ENCODE assay signal across 17 cellular contexts in the genomic region with DNA sequence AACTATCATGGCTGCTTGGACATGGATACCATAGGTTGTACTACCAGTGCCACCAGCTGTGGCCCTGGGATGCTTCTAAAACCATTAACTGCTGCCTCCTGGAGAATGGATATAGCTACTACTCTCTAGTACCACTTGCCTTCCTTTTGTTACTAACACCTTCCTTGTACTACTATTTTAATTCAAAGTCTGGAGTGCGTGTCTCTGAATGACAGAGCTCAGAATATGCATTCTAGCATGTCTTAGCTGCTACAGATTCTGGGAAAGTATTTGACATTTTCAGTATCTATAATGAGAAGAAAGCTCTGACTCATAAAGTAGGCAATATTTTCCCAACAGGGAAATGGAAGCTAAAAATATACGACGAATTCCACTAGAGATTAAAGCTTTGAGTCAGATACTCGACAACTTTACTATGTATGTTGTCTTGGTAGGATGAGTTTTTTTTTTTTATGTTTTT.
DNase-seq lines count a peak whose midpoint lies in the region; ATAC-seq, FAIRE-seq and TF ChIP-seq lines count a peak whose summit lies in the region.
"Had no signal": no experiment of that assay in that cellular context is flagged by ENCODE, and none has a peak within 500 bp of the region (broad histone marks: within the 10 kb centered on the region; RNA-seq: fewer than 3 reads in every experiment).

No MANE protein-coding gene starts in this region.

- DNase-seq in A549 (ENCODE audit: low read depth in 1 of 2, low spot score in 1 of 2) (peak in 1 of 2 experiments; percentile 17), EH (ENCODE audit: low read depth) (peak; percentile 73), fibroblast of the aortic adventitia (ENCODE audit: low read depth) (peak; percentile 65), COR-L47 (lab: John Stamatoyannopoulos, UW) (no peak), HuH-7 (ENCODE audit: low spot score) (no peak)
- DNase-seq in activated T-cell treated with anti-CD3 and anti-CD28 coated beads, Interleukin-2, amount 50 U/mL, for 72 hours, result no peak
- DNase-seq in effector memory CD8-positive, alpha-beta T cell, result no peak
- DNase-seq: EL, hippocampal formation, Kasumi-1, NCI-H146, NCI-H524, Peyer's patch had no signal

- TF ChIP-seq RAD21 in A549 (conservative IDR thresholded peaks at IDR 0.05 in 1 of 2, IDR thresholded peaks at IDR 0.05 in 1 of 2), result no peak

- H3K4me1 Mint-ChIP-seq in activated T-cell treated with anti-CD3 and anti-CD28 coated beads, Interleukin-2, amount 50 U/mL, for 72 hours (ENCODE audit: low read depth), result peaks cover 29% of the 10 kb centered on the region
- H3K4me1 Mint-ChIP-seq in effector memory CD8-positive, alpha-beta T cell (ENCODE audit: low read depth in 2 of 2), result no peaks in the 10 kb centered on the region

- peak overlapping the region in 1 of 2 donors; percentile 16 for H3K4me3 Mint-ChIP-seq in activated T-cell treated with anti-CD3 and anti-CD28 coated beads, Interleukin-2, amount 50 U/mL, for 72 hours
- no peak overlapping the region for H3K4me3 Mint-ChIP-seq in effector memory CD8-positive, alpha-beta T cell

- H3K27ac Mint-ChIP-seq in activated T-cell treated with anti-CD3 and anti-CD28 coated beads, Interleukin-2, amount 50 U/mL, for 72 hours, result no peak overlapping the region
- no peak overlapping the region for H3K27ac Mint-ChIP-seq in effector memory CD8-positive, alpha-beta T cell
- H3K27ac Mint-ChIP-seq: progenitor cell of endocrine pancreas had no signal

- no peaks in the 10 kb centered on the region for H3K9me3 Mint-ChIP-seq in activated T-cell treated with anti-CD3 and anti-CD28 coated beads, Interleukin-2, amount 50 U/mL, for 72 hours
- H3K9me3 Mint-ChIP-seq in effector memory CD8-positive, alpha-beta T cell, result peaks cover 0 to 3% of the 10 kb centered on the region in 2 donors

- no peak for TF ChIP-seq POLR2A in A549 (IDR thresholded peaks at IDR 0.05; ENCODE audit: low read length)

- no peaks in the 10 kb centered on the region for H3K9me3 ChIP-seq in A549
- H3K9me3 ChIP-seq: Peyer's patch had no signal

- no peak overlapping the region for H3K27ac ChIP-seq in A549
- H3K27ac ChIP-seq: C4-2B, coronary artery, Peyer's patch had no signal

- peak; percentile 36 to 54; a peak in 2 of 6 replicates for ATAC-seq in A549
- peak; percentile 15 to 59 for ATAC-seq in activated T-cell treated with anti-CD3 and anti-CD28 coated beads, Interleukin-2, amount 50 U/mL, for 72 hours (replicated peaks in 1 of 2)
- ATAC-seq in effector memory CD8-positive, alpha-beta T cell (replicated peaks), result no peak
- ATAC-seq: esophagus mucosa had no signal

- TF ChIP-seq EP300 in A549 (IDR thresholded peaks at IDR 0.05), result no peak

- TF ChIP-seq CTCF in A549 (IDR thresholded peaks at IDR 0.05), result no peak
- no peak for TF ChIP-seq CTCF in fibroblast of the aortic adventitia (IDR thresholded peaks at IDR 0.05; ENCODE audit: insufficient read depth, low read length)

- CTCF ChIA-PET in A549 (lab: Yijun Ruan, JAX), result interaction anchor here (1.0 kb wide), 1 partner anchor 8 kb away, joined by 4 read pairs; no protein-coding TSS in a partner anchor

- H3K4me3 ChIP-seq in A549, result no peak overlapping the region
- no peak overlapping the region for H3K4me3 ChIP-seq in fibroblast of the aortic adventitia (ENCODE audit: low read depth, low read length)
- H3K4me3 ChIP-seq: coronary artery, Peyer's patch had no signal

- H3K4me1 ChIP-seq in A549, result no peaks in the 10 kb centered on the region
- H3K4me1 ChIP-seq: Peyer's patch had no signal

- no peaks in the 10 kb centered on the region for H3K36me3 Mint-ChIP-seq in activated T-cell treated with anti-CD3 and anti-CD28 coated beads, Interleukin-2, amount 50 U/mL, for 72 hours (ENCODE audit: insufficient read depth in 2 of 2)
- no peaks in the 10 kb centered on the region for H3K36me3 Mint-ChIP-seq in effector memory CD8-positive, alpha-beta T cell (ENCODE audit: insufficient read depth)

- H3K27me3 Mint-ChIP-seq in activated T-cell treated with anti-CD3 and anti-CD28 coated beads, Interleukin-2, amount 50 U/mL, for 72 hours (ENCODE audit: low read depth), result peaks cover 35% of the 10 kb centered on the region
- peaks cover 17 to 24% of the 10 kb centered on the region in 2 donors for H3K27me3 Mint-ChIP-seq in effector memory CD8-positive, alpha-beta T cell
- H3K27me3 Mint-ChIP-seq: progenitor cell of endocrine pancreas had no signal

- no peak for FAIRE-seq in A549 (lab: Jason Lieb, UNC)

- H3K4me2 ChIP-seq in A549, result no peak overlapping the region

- WGBS in A549 (ENCODE audit: missing lambda C conversion rate), result 34% methylated on average over 4 of the region's 4 CpGs

- POLR2A ChIA-PET in A549 (lab: Yijun Ruan, JAX), result no interaction called here

TF ChIP-seq in A549, 52 proteins besides CTCF, POLR2A, EP300 and RAD21:
- TF ChIP-seq NR3C1 (IDR thresholded peaks at IDR 0.05) (no peak), HDAC2 (IDR thresholded peaks at IDR 0.05) (no peak), MAZ (IDR thresholded peaks at IDR 0.05; ENCODE audit: borderline replicate concordance, low read depth, low read length) (no peak), TP53 (CRISPR knock-in tag; IDR thresholded peaks at IDR 0.05) (no peak), HOXA7 (CRISPR knock-in tag; IDR thresholded peaks at IDR 0.05) (no peak), CBX2 (IDR thresholded peaks at IDR 0.05; ENCODE audit: borderline replicate concordance, low read depth) (no peak), HEYL (CRISPR knock-in tag; IDR thresholded peaks at IDR 0.05) (no peak), JUN (IDR thresholded peaks at IDR 0.05) (no peak), MYC (IDR thresholded peaks at IDR 0.05; ENCODE audit: borderline replicate concordance, low read length) (no peak), E2F6 (IDR thresholded peaks at IDR 0.05; ENCODE audit: borderline replicate concordance, low read depth) (no peak), ZC3H11A (IDR thresholded peaks at IDR 0.05) (no peak)
- TF ChIP-seq, protein P1, sequence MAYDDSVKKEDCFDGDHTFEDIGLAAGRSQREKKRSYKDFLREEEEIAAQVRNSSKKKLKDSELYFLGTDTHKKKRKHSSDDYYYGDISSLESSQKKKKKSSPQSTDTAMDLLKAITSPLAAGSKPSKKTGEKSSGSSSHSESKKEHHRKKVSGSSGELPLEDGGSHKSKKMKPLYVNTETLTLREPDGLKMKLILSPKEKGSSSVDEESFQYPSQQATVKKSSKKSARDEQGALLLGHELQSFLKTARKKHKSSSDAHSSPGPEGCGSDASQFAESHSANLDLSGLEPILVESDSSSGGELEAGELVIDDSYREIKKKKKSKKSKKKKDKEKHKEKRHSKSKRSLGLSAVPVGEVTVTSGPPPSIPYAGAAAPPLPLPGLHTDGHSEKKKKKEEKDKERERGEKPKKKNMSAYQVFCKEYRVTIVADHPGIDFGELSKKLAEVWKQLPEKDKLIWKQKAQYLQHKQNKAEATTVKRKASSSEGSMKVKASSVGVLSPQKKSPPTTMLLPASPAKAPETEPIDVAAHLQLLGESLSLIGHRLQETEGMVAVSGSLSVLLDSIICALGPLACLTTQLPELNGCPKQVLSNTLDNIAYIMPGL (CRISPR knock-in tag; IDR thresholded peaks at IDR 0.05; ENCODE audit: borderline replicate concordance), result no peak
- TF ChIP-seq, protein P2, sequence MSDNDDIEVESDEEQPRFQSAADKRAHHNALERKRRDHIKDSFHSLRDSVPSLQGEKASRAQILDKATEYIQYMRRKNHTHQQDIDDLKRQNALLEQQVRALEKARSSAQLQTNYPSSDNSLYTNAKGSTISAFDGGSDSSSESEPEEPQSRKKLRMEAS (IDR thresholded peaks at IDR 0.05), result no peak
- TF ChIP-seq, protein P3, sequence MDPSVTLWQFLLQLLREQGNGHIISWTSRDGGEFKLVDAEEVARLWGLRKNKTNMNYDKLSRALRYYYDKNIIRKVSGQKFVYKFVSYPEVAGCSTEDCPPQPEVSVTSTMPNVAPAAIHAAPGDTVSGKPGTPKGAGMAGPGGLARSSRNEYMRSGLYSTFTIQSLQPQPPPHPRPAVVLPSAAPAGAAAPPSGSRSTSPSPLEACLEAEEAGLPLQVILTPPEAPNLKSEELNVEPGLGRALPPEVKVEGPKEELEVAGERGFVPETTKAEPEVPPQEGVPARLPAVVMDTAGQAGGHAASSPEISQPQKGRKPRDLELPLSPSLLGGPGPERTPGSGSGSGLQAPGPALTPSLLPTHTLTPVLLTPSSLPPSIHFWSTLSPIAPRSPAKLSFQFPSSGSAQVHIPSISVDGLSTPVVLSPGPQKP (IDR thresholded peaks at IDR 0.05; ENCODE audit: low read depth, low read length), result no peak

Comparison
In these comparisons a context has a peak if more than half of its experiments do, and no peak if none do; other contexts are left out.
1. DNase-seq: peak in EH (single experiment) and fibroblast of the aortic adventitia (single experiment); none in activated T-cell treated with anti-CD3 and anti-CD28 coated beads, Interleukin-2, amount 50 U/mL, for 72 hours (0 of 2), COR-L47 (single experiment), effector memory CD8-positive, alpha-beta T cell (0 of 3) and HuH-7 (single experiment).